ENCODE assay signal across 11 cellular contexts in genomic region chr5:107470007-107470582, GRCh38.
DNase-seq lines count a peak whose midpoint lies in the region; ATAC-seq, FAIRE-seq and TF ChIP-seq lines count a peak whose summit lies in the region.
"Had no signal": no experiment of that assay in that cellular context is flagged by ENCODE, and none has a peak within 500 bp of the region (broad histone marks: within the 10 kb centered on the region; RNA-seq: fewer than 3 reads in every experiment).

No MANE protein-coding gene starts in this region.

- intact Hi-C loops in left lung (cut with DNase I), result no loop called here

- no peak overlapping the region for H2AK5ac ChIP-seq in mesendoderm (ENCODE audit: low read length)

- ATAC-seq in left lung (no peak), HG02973 (IDR thresholded peaks at IDR 0.05; ENCODE audit: unreplicated experiment) (no peak)

- no peak overlapping the region for H3K4ac ChIP-seq in mesendoderm (ENCODE audit: low read depth, low read length)

- H3K56ac ChIP-seq in mesendoderm (ENCODE audit: low read length), result no peak overlapping the region

- H3K9me3 ChIP-seq in keratinocyte (ENCODE audit: control insufficient read depth, low read depth, low read length) (no peaks in the 10 kb centered on the region), left lung (no peaks in the 10 kb centered on the region), Karpas-422 (ENCODE audit: low read length) (no peaks in the 10 kb centered on the region)

- TF ChIP-seq CTCF in keratinocyte (optimal IDR thresholded peaks at IDR 0.05 in 1 of 3, IDR thresholded peaks at IDR 0.05 in 1 of 3, conservative IDR thresholded peaks at IDR 0.05 in 1 of 3; ENCODE audit: extremely low read depth in 1 of 3, insufficient read depth in 2 of 3, low read length in 3 of 3), result no peak
- TF ChIP-seq CTCF in left lung (IDR thresholded peaks at IDR 0.05), result no peak

- DNase-seq in ACHN, result peak; percentile 42
- DNase-seq in HT1080 (ENCODE audit: low read depth), result peak; percentile 75
- DNase-seq in astrocyte of the hippocampus (ENCODE audit: low read depth, low spot score), result peak; percentile 38
- no peak for DNase-seq in keratinocyte (ENCODE audit: low read depth, low spot score)
- DNase-seq in mesendoderm, result no peak
- DNase-seq in left lung, result no peak
- no peak for DNase-seq in Karpas-422
- DNase-seq: activated CD8-positive, alpha-beta memory T cell treated with anti-CD3 and anti-CD28 coated beads, Interleukin-2, amount 50 U/mL, for 4 hours had no signal

- peaks cover 2% of the 10 kb centered on the region for H3K79me2 ChIP-seq in keratinocyte (ENCODE audit: control insufficient read depth, insufficient read depth, low read length)
- peaks cover 4% of the 10 kb centered on the region for H3K79me2 ChIP-seq in mesendoderm (ENCODE audit: control insufficient read depth, insufficient read depth, low read length)
- H3K79me2 ChIP-seq in Karpas-422 (ENCODE audit: low read length), result no peaks in the 10 kb centered on the region

- WGBS in mesendoderm (ENCODE audit: extremely low coverage, insufficient coverage, low lambda C conversion rate), result no CpG with 5 or more reads among the region's 2 CpGs

- H3K4me2 ChIP-seq in keratinocyte (ENCODE audit: control insufficient read depth, extremely low read depth, insufficient read depth, low read depth, low read length) (peak overlapping the region; percentile 83), mesendoderm (ENCODE audit: low read length) (no peak overlapping the region), Karpas-422 (ENCODE audit: low read depth, low read length, poor library complexity, severe bottlenecking) (no peak overlapping the region)

- H2AFZ ChIP-seq in keratinocyte (ENCODE audit: control insufficient read depth, low read length) (no peak overlapping the region), Karpas-422 (ENCODE audit: low read length) (no peak overlapping the region)

- H3K4me1 ChIP-seq in keratinocyte (ENCODE audit: control insufficient read depth, extremely low read depth, insufficient read depth, low read length), result peaks cover 83% of the 10 kb centered on the region
- peaks cover 29% of the 10 kb centered on the region for H3K4me1 ChIP-seq in mesendoderm (ENCODE audit: control insufficient read depth, low read depth, low read length)
- H3K4me1 ChIP-seq in left lung, result peaks cover 0 to 28% of the 10 kb centered on the region in 2 donors
- H3K4me1 ChIP-seq in Karpas-422 (ENCODE audit: low read length), result no peaks in the 10 kb centered on the region

- no peak overlapping the region for H2BK120ac ChIP-seq in mesendoderm (ENCODE audit: low read depth, low read length)

- H3K23ac ChIP-seq in mesendoderm (ENCODE audit: low read length), result no peak overlapping the region

- H3K9ac ChIP-seq in keratinocyte (ENCODE audit: control insufficient read depth, extremely low read depth, insufficient read depth, low read length), result peak overlapping the region; percentile 54
- H3K9ac ChIP-seq in mesendoderm (ENCODE audit: low read length), result no peak overlapping the region
- no peak overlapping the region for H3K9ac ChIP-seq in Karpas-422 (ENCODE audit: low read length)

- no peaks in the 10 kb centered on the region for H3K9me2 ChIP-seq in Karpas-422 (replicated peaks; ENCODE audit: insufficient read depth, low read length)

- no peak overlapping the region for H4K5ac ChIP-seq in mesendoderm (ENCODE audit: low read length)

- H2BK15ac ChIP-seq in mesendoderm (replicated peaks; ENCODE audit: low read depth), result no peak overlapping the region

- peaks cover 9% of the 10 kb centered on the region for H3K79me1 ChIP-seq in mesendoderm (ENCODE audit: low read length)

- H3K18ac ChIP-seq in mesendoderm (ENCODE audit: low read length), result no peak overlapping the region

- H3K4me3 ChIP-seq in keratinocyte (ENCODE audit: control insufficient read depth in 2 of 3, extremely low read depth in 1 of 3, insufficient read depth in 2 of 3, low read depth in 1 of 3, low read length in 3 of 3) (peak overlapping the region in 2 of 3 experiments; percentile 22 to 32), mesendoderm (ENCODE audit: low read length) (no peak overlapping the region), left lung (no peak overlapping the region), Karpas-422 (ENCODE audit: low read length) (no peak overlapping the region)

- H3K36me3 ChIP-seq in keratinocyte (ENCODE audit: control insufficient read depth in 2 of 2, extremely low read depth in 1 of 2, insufficient read depth in 2 of 2, low read length in 2 of 2), result no peaks in the 10 kb centered on the region
- H3K36me3 ChIP-seq in mesendoderm (ENCODE audit: control insufficient read depth, insufficient read depth, low read length), result no peaks in the 10 kb centered on the region
- no peaks in the 10 kb centered on the region for H3K36me3 ChIP-seq in left lung
- no peaks in the 10 kb centered on the region for H3K36me3 ChIP-seq in Karpas-422 (ENCODE audit: insufficient read depth, low read length)

- H4K8ac ChIP-seq in mesendoderm (ENCODE audit: low read depth, low read length), result no peak overlapping the region

- no peaks in the 10 kb centered on the region for H3K9me1 ChIP-seq in keratinocyte (ENCODE audit: control insufficient read depth, extremely low read depth, insufficient read depth, low read length)

- no peak for FAIRE-seq in keratinocyte (lab: Jason Lieb, UNC)
- FAIRE-seq: HTR-8/SVneo, TTC549 had no signal

- H2BK5ac ChIP-seq in mesendoderm (ENCODE audit: low read length), result no peak overlapping the region

- H3K27me3 ChIP-seq in keratinocyte (ENCODE audit: control insufficient read depth, extremely low read depth, insufficient read depth, low read length), result no peaks in the 10 kb centered on the region
- no peaks in the 10 kb centered on the region for H3K27me3 ChIP-seq in mesendoderm (ENCODE audit: insufficient read depth, low read length, poor library complexity)
- no peaks in the 10 kb centered on the region for H3K27me3 ChIP-seq in left lung
- H3K27me3 ChIP-seq in Karpas-422 (ENCODE audit: low read length), result no peaks in the 10 kb centered on the region

- dilution Hi-C loops in keratinocyte (cut with MboI; ENCODE audit: extremely low pct_ligation_motif_present, low sequenced_read_pairs), result no loop called here

- in situ Hi-C loops in ACHN (cut with HindIII; ENCODE audit: low pct_ligation_motif_present, low pct_unique_long_range_greater_than_20kb, low sequenced_read_pairs), result no loop called here

- H4K20me1 ChIP-seq in keratinocyte (ENCODE audit: control insufficient read depth, extremely low read depth, insufficient read depth, low read length) (no peaks in the 10 kb centered on the region), Karpas-422 (ENCODE audit: insufficient read depth, low read depth, low read length) (no peaks in the 10 kb centered on the region)

- peak overlapping the region; percentile 87 for H3K27ac ChIP-seq in keratinocyte (ENCODE audit: control insufficient read depth, insufficient read depth, low read length)
- no peak overlapping the region for H3K27ac ChIP-seq in mesendoderm (ENCODE audit: low read depth, low read length)
- peak overlapping the region in 1 of 2 donors; percentile 66 for H3K27ac ChIP-seq in left lung
- H3K27ac ChIP-seq in Karpas-422 (ENCODE audit: low read length), result no peak overlapping the region

Comparison
In these comparisons a context has a peak if more than half of its experiments do, and no peak if none do; other contexts are left out.
1. DNase-seq: peak in ACHN (single experiment), HT1080 (single experiment) and astrocyte of the hippocampus (single experiment); none in keratinocyte (single experiment), mesendoderm (single experiment), left lung (0 of 2) and Karpas-422 (single experiment).
2. H3K4me3 ChIP-seq: peak in keratinocyte (2 of 3); none in mesendoderm (single experiment), left lung (0 of 2) and Karpas-422 (single experiment).